ENCODE assay signal across 12 cellular contexts in the genomic region with DNA sequence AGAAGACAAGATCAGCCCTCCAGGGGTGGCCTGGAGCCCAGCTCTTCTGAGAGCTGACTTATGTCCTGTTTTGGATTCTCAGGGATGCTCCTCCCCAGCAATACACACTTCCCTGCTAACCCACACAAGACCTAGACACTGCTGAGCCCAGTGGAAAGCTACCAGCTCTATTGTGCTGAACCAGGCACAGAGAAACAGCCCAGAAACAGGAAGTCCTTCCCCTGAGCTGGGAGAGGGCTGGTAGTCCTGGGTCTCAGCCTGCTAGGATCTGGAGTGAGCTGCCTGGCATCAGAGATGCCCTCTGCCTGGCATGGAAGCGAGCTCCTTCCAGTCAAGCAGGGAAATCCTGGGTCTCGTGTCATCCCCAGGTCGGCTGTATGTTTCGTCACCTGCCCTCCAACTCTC. TPM values are rescaled to one million over a fixed set of nuclear protein-coding genes. Genes with fewer than 3 reads are reported as not detected.
DNase-seq lines count a peak whose midpoint lies in the region; ATAC-seq and TF ChIP-seq lines count a peak whose summit lies in the region.
"Had no signal": no experiment of that assay in that cellular context is flagged by ENCODE, and none has a peak within 500 bp of the region (broad histone marks: within the 10 kb centered on the region; RNA-seq: fewer than 3 reads in every experiment).

No MANE protein-coding gene starts in this region.

- no peak overlapping the region for H3K4me3 ChIP-seq in NB4 (ENCODE audit: low read depth, low read length)

- DNase-seq in EL: peak; percentile 19
- peak; percentile 53 for DNase-seq in NB4 (ENCODE audit: low read depth)
- peak; percentile 51 for DNase-seq in cerebellar cortex (ENCODE audit: low spot score)
- DNase-seq in omental fat pad (ENCODE audit: low spot score): no peak
- DNase-seq in NCI-H1092 (lab: John Stamatoyannopoulos, UW): no peak
- DNase-seq in GM13976 (ENCODE audit: low spot score): no peak
- DNase-seq: DMS79 treated with DMSO at 0.1 percent for 48 hours, NCI-H510A had no signal

- no peak for TF ChIP-seq POLR2A in NB4 (IDR thresholded peaks at IDR 0.05; ENCODE audit: extremely low read depth, insufficient read length)

- in situ Hi-C loops in GM13976 (cut with MboI; ENCODE audit: low sequenced_read_pairs, unreplicated experiment): no loop called here

- no peak for TF ChIP-seq CTCF in NB4 (IDR thresholded peaks at IDR 0.05; ENCODE audit: low read depth, low read length)
- TF ChIP-seq CTCF in omental fat pad (IDR thresholded peaks at IDR 0.05): no peak
- TF ChIP-seq CTCF in GM13976 (IDR thresholded peaks at IDR 0.05; ENCODE audit: borderline replicate concordance, control extremely low read depth, extremely low read depth, insufficient read depth, missing control alignments): no peak

- ATAC-seq in omental fat pad (ENCODE audit: low FRiP score): peak; percentile 0
- ATAC-seq in HG03045 (IDR thresholded peaks at IDR 0.05; ENCODE audit: unreplicated experiment): no peak
- no peak for ATAC-seq in GM18909 (IDR thresholded peaks at IDR 0.05; ENCODE audit: poor library complexity, unreplicated experiment)
- ATAC-seq: left lobe of liver had no signal

RNA-seq across cellular contexts. Expression of gene LAG3, which starts 1.2 kb away (rescaled TPM):
- 1 to 10 TPM in 2 of 4 donors, under 1 TPM in 2; 0.44 to 2.2 (median 0.92) TPM for total RNA-seq in omental fat pad

RNA-seq across cellular contexts. Expression of gene PTMS, which starts 4.9 kb away (rescaled TPM):
- 100 to 1,000 TPM in 2 of 4 donors, 10 to 100 TPM in 2; 77.6 to 143 (median 113) TPM for total RNA-seq in omental fat pad

RNA-seq across cellular contexts. Expression of gene MLF2, which starts 18.2 kb away (rescaled TPM):
- total RNA-seq in omental fat pad: 100 to 1,000 TPM; 127 to 150 (median 129) TPM

RNA-seq across cellular contexts. Expression of gene CD4, which starts 18.2 kb away (rescaled TPM):
- total RNA-seq in omental fat pad: 10 to 100 TPM; 19.7 to 26.5 (median 21.8) TPM
- total RNA-seq: HT1080 had no signal

RNA-seq across cellular contexts. Expression of gene COPS7A, which starts 47.2 kb away (rescaled TPM):
- total RNA-seq in omental fat pad: 10 to 100 TPM; 51.2 to 64.0 (median 62.7) TPM

Comparison
In these comparisons a context has a peak if more than half of its experiments do, and no peak if none do; other contexts are left out.
1. DNase-seq: peak in EL (single experiment), NB4 (single experiment) and cerebellar cortex (single experiment); none in omental fat pad (single experiment), NCI-H1092 (single experiment) and GM13976 (single experiment).